In genomic region chr1:215710340-215710971, GRCh38 we compare ENCODE assay signal across 7 cellular contexts.
DNase-seq lines count a peak whose midpoint lies in the region; ATAC-seq and TF ChIP-seq lines count a peak whose summit lies in the region.

No MANE protein-coding gene starts in this region.

- H3K36me3 ChIP-seq in neural progenitor cell = no peaks in the 10 kb centered on the region

- no peaks in the 10 kb centered on the region for H3K4me1 ChIP-seq in neural progenitor cell

- H3K4me1 Mint-ChIP-seq in neural progenitor cell = peaks cover 2% of the 10 kb centered on the region
- H3K4me1 Mint-ChIP-seq in activated T-cell treated with anti-CD3 and anti-CD28 coated beads, Interleukin-2, amount 50 U/mL, for 24 hours (ENCODE audit: low read depth) = no peaks in the 10 kb centered on the region

- TF ChIP-seq CTCF in cardiac fibroblast (IDR thresholded peaks at IDR 0.05; ENCODE audit: low read depth, low read length) = peak; percentile 56
- TF ChIP-seq CTCF in neural progenitor cell (IDR thresholded peaks at IDR 0.05) = peak; percentile 91

- H3K4me3 ChIP-seq in cardiac fibroblast (replicated peaks in 1 of 2; ENCODE audit: low read depth in 2 of 2, low read length in 2 of 2) (no peak overlapping the region), neural progenitor cell (no peak overlapping the region)

- no peak overlapping the region for H3K9ac ChIP-seq in neural progenitor cell

- peak; percentile 88 for ATAC-seq in GM21367 (IDR thresholded peaks at IDR 0.05; ENCODE audit: unreplicated experiment)
- peak; percentile 59 for ATAC-seq in HG03571 (IDR thresholded peaks at IDR 0.05; ENCODE audit: unreplicated experiment)

- H3K4me2 ChIP-seq in neural progenitor cell = no peak overlapping the region

- H3F3A ChIP-seq in neural progenitor cell (ENCODE audit: low read depth) = no peaks in the 10 kb centered on the region

- no peaks in the 10 kb centered on the region for H4K20me1 ChIP-seq in neural progenitor cell (ENCODE audit: low read depth)

- no peaks in the 10 kb centered on the region for H3K79me2 ChIP-seq in neural progenitor cell (ENCODE audit: low read depth)

- H3K4me3 Mint-ChIP-seq in neural progenitor cell = no peak overlapping the region
- H3K4me3 Mint-ChIP-seq in activated T-cell treated with anti-CD3 and anti-CD28 coated beads, Interleukin-2, amount 50 U/mL, for 24 hours = no peak overlapping the region

- H2AFZ ChIP-seq in neural progenitor cell (replicated peaks) = peak overlapping the region; percentile 36

- no peak overlapping the region for H3K27ac Mint-ChIP-seq in neural progenitor cell
- no peak overlapping the region for H3K27ac Mint-ChIP-seq in activated T-cell treated with anti-CD3 and anti-CD28 coated beads, Interleukin-2, amount 50 U/mL, for 24 hours

- DNase-seq in GF-D8 (lab: John Stamatoyannopoulos, UW) (peak; percentile 3), NCI-H748 (lab: John Stamatoyannopoulos, UW; ENCODE audit: unreplicated experiment) (peak; percentile 78), cardiac fibroblast (ENCODE audit: low read depth in 2 of 2) (peak; percentile 54 to 74), neural progenitor cell (ENCODE audit: low spot score) (peak; percentile 90)
- DNase-seq in activated T-cell treated with anti-CD3 and anti-CD28 coated beads, Interleukin-2, amount 50 U/mL, for 24 hours = no peak

- no peaks in the 10 kb centered on the region for H3K27me3 ChIP-seq in neural progenitor cell

- no peaks in the 10 kb centered on the region for H3K9me3 Mint-ChIP-seq in neural progenitor cell
- H3K9me3 Mint-ChIP-seq in activated T-cell treated with anti-CD3 and anti-CD28 coated beads, Interleukin-2, amount 50 U/mL, for 24 hours = no peaks in the 10 kb centered on the region

- no peak overlapping the region for H3K27ac ChIP-seq in neural progenitor cell

- peaks cover 3% of the 10 kb centered on the region for H3K27me3 Mint-ChIP-seq in neural progenitor cell (ENCODE audit: insufficient read depth, low read depth)
- H3K27me3 Mint-ChIP-seq in activated T-cell treated with anti-CD3 and anti-CD28 coated beads, Interleukin-2, amount 50 U/mL, for 24 hours = no peaks in the 10 kb centered on the region

- no peaks in the 10 kb centered on the region for H3K36me3 Mint-ChIP-seq in neural progenitor cell
- no peaks in the 10 kb centered on the region for H3K36me3 Mint-ChIP-seq in activated T-cell treated with anti-CD3 and anti-CD28 coated beads, Interleukin-2, amount 50 U/mL, for 24 hours (ENCODE audit: low read depth)

- H3K9me3 ChIP-seq in neural progenitor cell (ENCODE audit: low read depth) = no peaks in the 10 kb centered on the region
